In genomic region chr15:52789008-52789600, GRCh38 we compare ENCODE assay signal across 8 cellular contexts. TPM values are rescaled to one million over a fixed set of nuclear protein-coding genes. Genes with fewer than 3 reads are reported as not detected.
DNase-seq lines count a peak whose midpoint lies in the region; ATAC-seq and TF ChIP-seq lines count a peak whose summit lies in the region.
"Had no signal": no experiment of that assay in that cellular context is flagged by ENCODE, and none has a peak within 500 bp of the region (broad histone marks: within the 10 kb centered on the region; RNA-seq: fewer than 3 reads in every experiment).

No MANE protein-coding gene starts in this region.

- H3K27me3 ChIP-seq in WERI-Rb-1 (ENCODE audit: insufficient read depth, low read depth, severe bottlenecking) (peaks cover 35% of the 10 kb centered on the region), hepatocyte (peaks cover 93% of the 10 kb centered on the region), sigmoid colon (peaks cover 65 to 93% (median 77%) of the 10 kb centered on the region in 3 donors)

- intact Hi-C loops in sigmoid colon (cut with DNase I) = no loop called here

- no peak for ATAC-seq in HG02623 (IDR thresholded peaks at IDR 0.05; ENCODE audit: unreplicated experiment)

- H3K36me3 ChIP-seq in HEK293 (ENCODE audit: control insufficient read depth in 2 of 2, insufficient read depth in 1 of 2, low read length in 2 of 2) = no peaks in the 10 kb centered on the region
- no peaks in the 10 kb centered on the region for H3K36me3 ChIP-seq in WERI-Rb-1
- no peaks in the 10 kb centered on the region for H3K36me3 ChIP-seq in hepatocyte (replicated peaks; ENCODE audit: insufficient read depth, low read depth)
- H3K36me3 ChIP-seq in sigmoid colon = no peaks in the 10 kb centered on the region

- WGBS in hepatocyte (ENCODE audit: low lambda C conversion rate, missing lambda C conversion rate) = 35% methylated on average over 31 of the region's 37 CpGs
- WGBS in sigmoid colon, 2 donors = 7 to 11% methylated on average over 37 of the region's 37 CpGs

- CTCF ChIA-PET in HEK293 (lab: Yijun Ruan, JAX) = no interaction called here

- POLR2A ChIA-PET in HEK293 (lab: Yijun Ruan, JAX) = no interaction called here

- no peaks in the 10 kb centered on the region for H3K9me3 ChIP-seq in HEK293 (ENCODE audit: control insufficient read depth, insufficient read depth, low read depth, low read length)
- H3K9me3 ChIP-seq in WERI-Rb-1 (ENCODE audit: severe bottlenecking) = no peaks in the 10 kb centered on the region
- no peaks in the 10 kb centered on the region for H3K9me3 ChIP-seq in hepatocyte (ENCODE audit: low read depth)
- peaks cover 0 to 4% (median 0%) of the 10 kb centered on the region in 4 donors for H3K9me3 ChIP-seq in sigmoid colon

- H2AFZ ChIP-seq in hepatocyte = no peak overlapping the region

- no peak overlapping the region for H3K27ac ChIP-seq in HEK293 (ENCODE audit: extremely low read depth, low read depth, low read length)
- no peak overlapping the region for H3K27ac ChIP-seq in WERI-Rb-1
- H3K27ac ChIP-seq in hepatocyte = no peak overlapping the region
- H3K27ac ChIP-seq in sigmoid colon = no peak overlapping the region

- peak overlapping the region; percentile 47; the same call in 1 of the 2 replicates for H3K4me3 ChIP-seq in HEK293 (ENCODE audit: low read depth, low read length)
- peak overlapping the region; percentile 45 for H3K4me3 ChIP-seq in WERI-Rb-1 (ENCODE audit: low read depth, low read length)
- no peak overlapping the region for H3K4me3 ChIP-seq in hepatocyte
- peak overlapping the region in 3 of 4 donors; percentile 46 to 59 (median 53) for H3K4me3 ChIP-seq in sigmoid colon

- no peak for TF ChIP-seq POLR2A in sigmoid colon (IDR thresholded peaks at IDR 0.05)

- H3K9me2 ChIP-seq in hepatocyte (replicated peaks; ENCODE audit: insufficient read depth) = no peaks in the 10 kb centered on the region

- H3K4me2 ChIP-seq in hepatocyte = peak overlapping the region; percentile 100

- H3K4me1 ChIP-seq in HEK293 (ENCODE audit: control insufficient read depth, insufficient read depth, low read length) = no peaks in the 10 kb centered on the region
- H3K4me1 ChIP-seq in hepatocyte (ENCODE audit: insufficient read depth) = peaks cover 11% of the 10 kb centered on the region
- peaks cover 0 to 64% (median 58%) of the 10 kb centered on the region in 4 donors for H3K4me1 ChIP-seq in sigmoid colon

- no peaks in the 10 kb centered on the region for H4K20me1 ChIP-seq in hepatocyte (ENCODE audit: insufficient read depth, poor library complexity, severe bottlenecking)

- H3K79me2 ChIP-seq in hepatocyte = no peaks in the 10 kb centered on the region

- TF ChIP-seq EP300 in sigmoid colon (IDR thresholded peaks at IDR 0.05) = no peak

- no peak for TF ChIP-seq CTCF in HEK293 (tag by site-specific recombination; IDR thresholded peaks at IDR 0.05)
- no peak for TF ChIP-seq CTCF in WERI-Rb-1 (IDR thresholded peaks at IDR 0.05; ENCODE audit: low read depth, low read length)
- TF ChIP-seq CTCF in hepatocyte (IDR thresholded peaks at IDR 0.05; ENCODE audit: poor library complexity) = no peak
- no peak for TF ChIP-seq CTCF in sigmoid colon (IDR thresholded peaks at IDR 0.05)

- DNase-seq in WERI-Rb-1 (peak; percentile 17), hepatocyte (ENCODE audit: low spot score) (no peak), sigmoid colon (no peak), Kasumi-1 (lab: John Stamatoyannopoulos, UW) (no peak), NCI-H2107 (lab: John Stamatoyannopoulos, UW) (no peak)

TF ChIP-seq in HEK293, 187 proteins besides CTCF, POLR2A, EP300 and RAD21:
- TF ChIP-seq ZNF394 (tag by site-specific recombination; IDR thresholded peaks at IDR 0.05; ENCODE audit: borderline replicate concordance) = no peak
- no peak for TF ChIP-seq ZNF148 (tag by site-specific recombination; IDR thresholded peaks at IDR 0.05; ENCODE audit: borderline replicate concordance)
- no peak for TF ChIP-seq OSR2 (tag by site-specific recombination; IDR thresholded peaks at IDR 0.05)
- no peak for TF ChIP-seq ZNF138 (tag by site-specific recombination; IDR thresholded peaks at IDR 0.05; ENCODE audit: borderline replicate concordance)
- no peak for TF ChIP-seq ZNF596 (tag by site-specific recombination; IDR thresholded peaks at IDR 0.05)

RNA-seq across cellular contexts. Expression of gene ONECUT1, which starts 1.0 kb away (rescaled TPM):
- 9.5 and 15.2 TPM in 2 replicates for total RNA-seq in hepatocyte
- polyA plus RNA-seq in hepatocyte = 3.9 and 5.9 TPM in 2 replicates
- total RNA-seq in sigmoid colon = under 1 TPM in 1 of 4 donors, not detected in 3; 0.36 TPM
- not detected for polyA plus RNA-seq in sigmoid colon
- total RNA-seq: aorta had no signal
- polyA plus RNA-seq: aorta had no signal
